In genomic region chr2:150624001-150624401, GRCh38 we compare ENCODE assay signal across 10 cellular contexts.
DNase-seq lines count a peak whose midpoint lies in the region; ATAC-seq and TF ChIP-seq lines count a peak whose summit lies in the region.
"Had no signal": no experiment of that assay in that cellular context is flagged by ENCODE, and none has a peak within 500 bp of the region (broad histone marks: within the 10 kb centered on the region; RNA-seq: fewer than 3 reads in every experiment).

No MANE protein-coding gene starts in this region.

- dilution Hi-C loops in mammary epithelial cell (cut with HindIII; ENCODE audit: low sequenced_read_pairs), result no loop called here

- TF ChIP-seq CTCF in mammary epithelial cell (conservative IDR thresholded peaks at IDR 0.05 in 1 of 2, IDR thresholded peaks at IDR 0.05 in 1 of 2; ENCODE audit: extremely low read depth in 1 of 2, insufficient read depth in 1 of 2, low read depth in 1 of 2, low read length in 2 of 2), result no peak

- H3K9ac ChIP-seq in mammary epithelial cell (ENCODE audit: insufficient read depth, low read length), result no peak overlapping the region
- H3K9ac ChIP-seq: parathyroid adenoma had no signal

- H3K4me3 ChIP-seq in mammary epithelial cell (replicated peaks in 1 of 3; ENCODE audit: insufficient read depth in 1 of 3, low read depth in 2 of 3, low read length in 3 of 3), result no peak overlapping the region

- H4K20me1 ChIP-seq in mammary epithelial cell (ENCODE audit: insufficient read depth, low read length), result no peaks in the 10 kb centered on the region

- no peaks in the 10 kb centered on the region for H3K27me3 ChIP-seq in mammary epithelial cell (ENCODE audit: insufficient read depth, low read length)

- BruUV-seq in mammary epithelial cell (replicated peaks; lab: Mats Ljungman, UMichigan), result no TSS peak

- 88% methylated on average over 5 of the region's 5 CpGs for WGBS in mammary epithelial cell (ENCODE audit: low coverage, missing lambda C conversion rate)

- no peaks in the 10 kb centered on the region for H3K79me2 ChIP-seq in mammary epithelial cell (ENCODE audit: insufficient read depth, low read length)
- H3K79me2 ChIP-seq: parathyroid adenoma had no signal

- DNase-seq in EL, result peak; percentile 9
- peak; percentile 80 for DNase-seq in NCI-H2171 treated with DMSO at 0.1 percent for 48 hours (lab: John Stamatoyannopoulos, UW)
- DNase-seq in head of caudate nucleus, result peak in 33 of 42 donors; percentile 5 to 75 (median 36)
- no peak for DNase-seq in NCI-H446 treated with DMSO at 0.1 percent for 48 hours (lab: John Stamatoyannopoulos, UW)
- DNase-seq in mammary epithelial cell, result no peak
- no peak for DNase-seq in stimulated activated CD4-positive, alpha-beta T cell treated with anti-CD3 and anti-CD28 coated beads, Interleukin-12 subunit alpha, Interleukin-12 subunit beta, amount 100 ng/mL, for 4 hours
- no peak for DNase-seq in ureter (ENCODE audit: low spot score)

- CTCF ChIA-PET in mammary epithelial cell (lab: Charles Lee; ENCODE audit: low non-redundant PET), result no interaction called here

- H2AFZ ChIP-seq in mammary epithelial cell (ENCODE audit: low read depth, low read length), result no peak overlapping the region
- H2AFZ ChIP-seq: parathyroid adenoma had no signal

- H3K4me1 ChIP-seq in mammary epithelial cell (ENCODE audit: insufficient read depth, low read length), result peaks cover 37% of the 10 kb centered on the region
- H3K4me1 ChIP-seq: parathyroid adenoma had no signal

- ATAC-seq in GM21619 (IDR thresholded peaks at IDR 0.05; ENCODE audit: unreplicated experiment), result peak; percentile 48

- no peaks in the 10 kb centered on the region for H3K36me3 ChIP-seq in mammary epithelial cell (ENCODE audit: insufficient read depth, low read length)

- no peak overlapping the region for H3K4me2 ChIP-seq in mammary epithelial cell (ENCODE audit: insufficient read depth, low read depth, low read length)

- intact Hi-C loops in head of caudate nucleus (cut with DNase I) (no loop called here), mammary epithelial cell (cut with micrococcal nuclease) (no loop called here)

- H3K27ac ChIP-seq in mammary epithelial cell (ENCODE audit: insufficient read depth, low read depth, low read length), result no peak overlapping the region
- H3K27ac ChIP-seq: HL-60, parathyroid adenoma had no signal

- peaks cover 7% of the 10 kb centered on the region for H3K9me3 ChIP-seq in mammary epithelial cell (replicated peaks; ENCODE audit: insufficient read depth, low read length)

- in situ Hi-C loops in mammary epithelial cell (cut with MboI; ENCODE audit: low sequenced_read_pairs in 2 of 2), result loop anchor here (25.0 kb wide), 3 partner anchors 137 to 1037 kb away; partner anchors contain the start of genes MMADHC (in 1 of the 2) and RND3 (in 1 of the 2)

Comparison
In these comparisons a context has a peak if more than half of its experiments do, and no peak if none do; other contexts are left out.
1. DNase-seq: peak in EL (single experiment), NCI-H2171 treated with DMSO at 0.1 percent for 48 hours (single experiment) and head of caudate nucleus (33 of 42); none in NCI-H446 treated with DMSO at 0.1 percent for 48 hours (single experiment), mammary epithelial cell (single experiment), stimulated activated CD4-positive, alpha-beta T cell treated with anti-CD3 and anti-CD28 coated beads, Interleukin-12 subunit alpha, Interleukin-12 subunit beta, amount 100 ng/mL, for 4 hours (single experiment) and ureter (single experiment).